ENCODE assay signal across 1 cellular context in genomic region chr10:132311338-132311939, GRCh38.
A peak's percentile ranks its signal among the peaks of the same experiment; 100 is the strongest.
TF ChIP-seq lines count a peak whose summit lies in the region.

No MANE protein-coding gene starts in this region.

TF ChIP-seq in HepG2, 621 proteins besides CTCF, POLR2A, EP300 and RAD21 (continued from another document):
- 0 out of 2 replicates have a peak, but pooled peaks have one; percentile 44 for TF ChIP-seq ZNF501 (CRISPR knock-in tag; IDR thresholded peaks at IDR 0.05)
- TF ChIP-seq ARID4A (CRISPR knock-in tag; IDR thresholded peaks at IDR 0.05; ENCODE audit: borderline replicate concordance) = peak; percentile 69; the same call in 1 of the 2 replicates
- peak; percentile 76; the same call in 1 of the 2 replicates for TF ChIP-seq MXD4 (CRISPR knock-in tag; IDR thresholded peaks at IDR 0.05)
- TF ChIP-seq FOSL2 (CRISPR knock-in tag; IDR thresholded peaks at IDR 0.05) = peak; percentile 91
- TF ChIP-seq KAT2B (IDR thresholded peaks at IDR 0.05; ENCODE audit: borderline replicate concordance, low read depth, low read length) = peak; percentile 67
- no peak for TF ChIP-seq ZNF432 (CRISPR knock-in tag; IDR thresholded peaks at IDR 0.05; ENCODE audit: borderline replicate concordance)
- TF ChIP-seq SOX6 (IDR thresholded peaks at IDR 0.05) = no peak
- TF ChIP-seq SOX6 (CRISPR knock-in tag; IDR thresholded peaks at IDR 0.05) = no peak
- no peak for TF ChIP-seq ZNF562 (CRISPR knock-in tag; IDR thresholded peaks at IDR 0.05; ENCODE audit: borderline replicate concordance)
- TF ChIP-seq RFX1 (IDR thresholded peaks at IDR 0.05) = peak; percentile 84
- TF ChIP-seq RARG (CRISPR knock-in tag; IDR thresholded peaks at IDR 0.05; ENCODE audit: low read depth) = no peak
- TF ChIP-seq MXD1 (CRISPR knock-in tag; IDR thresholded peaks at IDR 0.05) = peak; percentile 51; the same call in 1 of the 2 replicates
- TF ChIP-seq PCBP1 (IDR thresholded peaks at IDR 0.05; ENCODE audit: borderline replicate concordance, low read depth, low read length) = no peak
- peak; percentile 84 for TF ChIP-seq TFE3 (CRISPR knock-in tag; IDR thresholded peaks at IDR 0.05)
- no peak for TF ChIP-seq ESRRA (CRISPR knock-in tag; IDR thresholded peaks at IDR 0.05; ENCODE audit: low read depth)
- no peak for TF ChIP-seq ZUFSP (CRISPR knock-in tag; IDR thresholded peaks at IDR 0.05; ENCODE audit: borderline replicate concordance)
- TF ChIP-seq GZF1 (CRISPR knock-in tag; IDR thresholded peaks at IDR 0.05) = no peak
- 0 out of 2 replicates have a peak, but pooled peaks have one; percentile 21 for TF ChIP-seq ARID3A (IDR thresholded peaks at IDR 0.05; ENCODE audit: low read depth, low read length)
- TF ChIP-seq ZNF724P (CRISPR knock-in tag; IDR thresholded peaks at IDR 0.05; ENCODE audit: borderline replicate concordance) = no peak
- peak; percentile 39; the same call in 1 of the 2 replicates for TF ChIP-seq PATZ1 (CRISPR knock-in tag; IDR thresholded peaks at IDR 0.05)
- TF ChIP-seq ARID2 (CRISPR knock-in tag; IDR thresholded peaks at IDR 0.05; ENCODE audit: borderline replicate concordance) = no peak
- 0 out of 2 replicates have a peak, but pooled peaks have one; percentile 37 for TF ChIP-seq TFAP4 (IDR thresholded peaks at IDR 0.05; ENCODE audit: borderline replicate concordance, low read depth)
- no peak for TF ChIP-seq ZIK1 (CRISPR knock-in tag; IDR thresholded peaks at IDR 0.05; ENCODE audit: borderline replicate concordance, low read depth)
- 0 out of 2 replicates have a peak, but pooled peaks have one; percentile 42 for TF ChIP-seq KDM3A (CRISPR knock-in tag; IDR thresholded peaks at IDR 0.05; ENCODE audit: low read depth)
- no peak for TF ChIP-seq NFIB (CRISPR knock-in tag; IDR thresholded peaks at IDR 0.05; ENCODE audit: borderline replicate concordance)
- TF ChIP-seq MED13 (CRISPR knock-in tag; IDR thresholded peaks at IDR 0.05) = no peak
- no peak for TF ChIP-seq HOMEZ (CRISPR knock-in tag; IDR thresholded peaks at IDR 0.05; ENCODE audit: low read depth)
- TF ChIP-seq SATB2 (CRISPR knock-in tag; IDR thresholded peaks at IDR 0.05) = no peak
- no peak for TF ChIP-seq ZBTB7A (CRISPR knock-in tag; IDR thresholded peaks at IDR 0.05)
- TF ChIP-seq IKZF4 (CRISPR knock-in tag; IDR thresholded peaks at IDR 0.05; ENCODE audit: borderline replicate concordance, low read depth, not compliant biosample characterization) = no peak
- TF ChIP-seq RARA (CRISPR knock-in tag; IDR thresholded peaks at IDR 0.05) = 0 out of 2 replicates have a peak, but pooled peaks have one; percentile 17
- TF ChIP-seq CREB1 (IDR thresholded peaks at IDR 0.05) = no peak
- TF ChIP-seq CREB1 (CRISPR knock-in tag; IDR thresholded peaks at IDR 0.05) = no peak
- TF ChIP-seq ZNF124 (CRISPR knock-in tag; IDR thresholded peaks at IDR 0.05) = no peak
